ENCODE assay signal across 26 cellular contexts in the genomic region with DNA sequence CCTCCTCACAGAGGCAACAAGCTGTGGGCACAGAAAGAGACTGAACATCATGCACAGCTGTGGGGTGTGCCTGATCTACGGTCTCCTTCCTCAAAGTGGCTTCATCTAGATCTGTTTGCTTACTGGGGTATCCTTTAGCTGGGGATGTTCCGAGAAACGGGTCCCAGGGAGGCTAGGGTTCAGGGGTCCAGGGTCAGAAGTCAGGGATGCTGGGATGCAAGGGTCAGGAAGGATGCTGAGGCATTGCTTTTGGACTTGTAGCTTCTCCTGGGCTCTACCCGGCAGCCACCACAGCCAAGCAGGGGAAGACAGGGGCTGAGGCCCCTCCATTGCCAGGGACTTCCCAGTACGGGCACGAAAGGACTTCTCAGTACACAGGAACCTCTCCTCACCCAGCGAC. TPM values are rescaled to one million over a fixed set of nuclear protein-coding genes. Genes with fewer than 3 reads are reported as not detected.
A peak's percentile ranks its signal among the peaks of the same experiment; 100 is the strongest.
DNase-seq lines count a peak whose midpoint lies in the region; ATAC-seq, FAIRE-seq and TF ChIP-seq lines count a peak whose summit lies in the region.
"Had no signal": no experiment of that assay in that cellular context is flagged by ENCODE, and none has a peak within 500 bp of the region (broad histone marks: within the 10 kb centered on the region; RNA-seq: fewer than 3 reads in every experiment).

No MANE protein-coding gene starts in this region.

- no peak overlapping the region for H3K4me2 ChIP-seq in osteoblast (ENCODE audit: insufficient read depth, low read length)
- H3K4me2 ChIP-seq: BLaER1 had no signal

- 74 to 75% methylated on average over 7 of the region's 7 CpGs for WGBS in tibial nerve, 2 donors
- 73 to 90% methylated on average over 2 to 7 of the region's 7 CpGs for WGBS in transverse colon (ENCODE audit: low coverage in 1 of 2), 2 donors

- H4K20me1 ChIP-seq in osteoblast (ENCODE audit: insufficient read depth, low read length): no peaks in the 10 kb centered on the region
- H4K20me1 ChIP-seq: BLaER1 had no signal

- DNase-seq in Right ventricle myocardium inferior (ENCODE audit: missing footprints): peak; percentile 21
- no peak for DNase-seq in right atrium auricular region (ENCODE audit: low spot score)
- DNase-seq in bronchial epithelial cell (ENCODE audit: low read depth): no peak
- peak; percentile 52 for DNase-seq in osteoblast (ENCODE audit: insufficient read length, low spot score, missing footprints)
- DNase-seq in tibial nerve (ENCODE audit: low spot score in 2 of 2): no peak
- DNase-seq in transverse colon: no peak
- DNase-seq: CD4-positive, CD25-positive, alpha-beta regulatory T cell; CD8-positive, alpha-beta T cell; DMS 273 treated with DMSO at 0.1 percent for 48 hours; DMS79; EL; GDM1; GM23248; H9 had no signal

- no peaks in the 10 kb centered on the region for H3K79me2 ChIP-seq in osteoblast (ENCODE audit: insufficient read depth, low read length)

- intact Hi-C loops in Right ventricle myocardium inferior (cut with DNase I) (no loop called here), transverse colon (cut with DNase I; ENCODE audit: low total_unique reads) (no loop called here)

- H3K36me3 ChIP-seq in right atrium auricular region (no peaks in the 10 kb centered on the region), bronchial epithelial cell (ENCODE audit: control insufficient read depth, insufficient read depth, low read length) (no peaks in the 10 kb centered on the region), osteoblast (ENCODE audit: insufficient read depth, low read length) (no peaks in the 10 kb centered on the region), tibial nerve (no peaks in the 10 kb centered on the region), transverse colon (no peaks in the 10 kb centered on the region)
- H3K36me3 ChIP-seq: BLaER1 had no signal

- no peak overlapping the region for H2AFZ ChIP-seq in osteoblast (ENCODE audit: low read length)
- H2AFZ ChIP-seq: GM23248 had no signal

- H3K27me3 ChIP-seq in right atrium auricular region (no peaks in the 10 kb centered on the region), bronchial epithelial cell (ENCODE audit: control insufficient read depth, insufficient read depth, low read length) (peaks cover 18% of the 10 kb centered on the region), osteoblast (ENCODE audit: insufficient read depth, low read length) (peaks cover 69% of the 10 kb centered on the region), tibial nerve (peaks cover 0 to 27% of the 10 kb centered on the region in 2 donors), transverse colon (peaks cover 17% of the 10 kb centered on the region)
- H3K27me3 ChIP-seq: BLaER1 had no signal

- H3K4me3 ChIP-seq in right atrium auricular region: no peak overlapping the region
- no peak overlapping the region for H3K4me3 ChIP-seq in bronchial epithelial cell (ENCODE audit: low read depth, low read length)
- no peak overlapping the region for H3K4me3 ChIP-seq in osteoblast (ENCODE audit: insufficient read depth, low read length)
- H3K4me3 ChIP-seq in tibial nerve: no peak overlapping the region
- H3K4me3 ChIP-seq in transverse colon: no peak overlapping the region
- H3K4me3 ChIP-seq: BLaER1, GM12878, GM23248 had no signal

- H3K9me3 ChIP-seq in right atrium auricular region: no peaks in the 10 kb centered on the region
- no peaks in the 10 kb centered on the region for H3K9me3 ChIP-seq in osteoblast (ENCODE audit: low read depth, low read length)
- H3K9me3 ChIP-seq in tibial nerve: no peaks in the 10 kb centered on the region
- H3K9me3 ChIP-seq in transverse colon: no peaks in the 10 kb centered on the region
- H3K9me3 ChIP-seq: BLaER1 had no signal

- H3K27ac ChIP-seq in right atrium auricular region: no peak overlapping the region
- H3K27ac ChIP-seq in osteoblast (ENCODE audit: low read depth, low read length): no peak overlapping the region
- no peak overlapping the region for H3K27ac ChIP-seq in tibial nerve
- no peak overlapping the region for H3K27ac ChIP-seq in transverse colon
- H3K27ac ChIP-seq: 22Rv1, BLaER1, C4-2B, GM23248 had no signal

- ATAC-seq in Right ventricle myocardium inferior: no peak
- ATAC-seq in HG03342 (IDR thresholded peaks at IDR 0.05; ENCODE audit: unreplicated experiment): no peak
- ATAC-seq: CD8-positive, alpha-beta T cell; GM12878; HCT116 had no signal

- peak; percentile 83 for FAIRE-seq in bronchial epithelial cell (lab: Jason Lieb, UNC)
- FAIRE-seq: A204.1, D721Med, GM12878, GM19239, H1 had no signal

- no peak for TF ChIP-seq EP300 in tibial nerve (IDR thresholded peaks at IDR 0.05)
- TF ChIP-seq EP300 in transverse colon (IDR thresholded peaks at IDR 0.05; ENCODE audit: low read depth): no peak

- TF ChIP-seq POLR2A in tibial nerve (IDR thresholded peaks at IDR 0.05) (no peak), transverse colon (IDR thresholded peaks at IDR 0.05) (no peak)

- peaks cover 0 to 14% of the 10 kb centered on the region in 2 donors for H3K4me1 ChIP-seq in right atrium auricular region
- no peaks in the 10 kb centered on the region for H3K4me1 ChIP-seq in osteoblast (ENCODE audit: insufficient read depth, low read length)
- H3K4me1 ChIP-seq in tibial nerve: no peaks in the 10 kb centered on the region
- H3K4me1 ChIP-seq in transverse colon: no peaks in the 10 kb centered on the region
- H3K4me1 ChIP-seq: Caco-2 had no signal

- in situ Hi-C loops in transverse colon (cut with MboI; ENCODE audit: low pct_ligation_motif_present in 1 of 4, low pct_unique_long_range_greater_than_20kb in 1 of 4, low sequenced_read_pairs in 3 of 4): no loop called here

- no peak for TF ChIP-seq CTCF in right atrium auricular region (IDR thresholded peaks at IDR 0.05)
- TF ChIP-seq CTCF in bronchial epithelial cell (IDR thresholded peaks at IDR 0.05; ENCODE audit: insufficient read depth, low read length, severe bottlenecking): no peak
- no peak for TF ChIP-seq CTCF in osteoblast (IDR thresholded peaks at IDR 0.05; ENCODE audit: extremely low read depth, low read depth, low read length)
- no peak for TF ChIP-seq CTCF in tibial nerve (IDR thresholded peaks at IDR 0.05)
- TF ChIP-seq CTCF in transverse colon (IDR thresholded peaks at IDR 0.05): no peak

RNA-seq across cellular contexts. Expression of a gene that starts 6.6 kb away (rescaled TPM):
- total RNA-seq in Right ventricle myocardium inferior: 16.6 TPM
- total RNA-seq in right atrium auricular region: 10 to 100 TPM; 11.8 to 30.4 TPM
- total RNA-seq in bronchial epithelial cell: not detected in 2 replicates
- not detected in 2 replicates for total RNA-seq in osteoblast
- 10 to 100 TPM in 1 of 4 donors, 1 to 10 TPM in 3; 4.0 to 12.9 (median 8.1) TPM for total RNA-seq in tibial nerve
- 10 to 100 TPM in 1 of 4 donors, 1 to 10 TPM in 1, under 1 TPM in 1, not detected in 1; 0.55 to 44.5 (median 1.4) TPM for total RNA-seq in transverse colon
- total RNA-seq: B cell; Caco-2; CD4-positive, CD25-positive, alpha-beta regulatory T cell; CD8-positive, alpha-beta T cell; GM12878; GM23248; H1; H9 had no signal

RNA-seq across cellular contexts. Expression of a gene that starts 20.6 kb away (rescaled TPM):
- total RNA-seq in Right ventricle myocardium inferior (43.0 TPM), right atrium auricular region (10 to 100 TPM; 35.0 to 36.2 TPM), bronchial epithelial cell (7.2 and 9.7 TPM in 2 replicates), osteoblast (6.2 and 7.1 TPM in 2 replicates), tibial nerve (10 to 100 TPM; 19.2 to 31.5 (median 22.1) TPM), transverse colon (10 to 100 TPM in 1 of 4 donors, 1 to 10 TPM in 3; 6.8 to 10.7 (median 7.5) TPM)
- total RNA-seq: B cell; CD4-positive, CD25-positive, alpha-beta regulatory T cell; CD8-positive, alpha-beta T cell; GM12878 had no signal

RNA-seq across cellular contexts. Expression of a gene that starts 53.8 kb away (rescaled TPM):
- total RNA-seq in Right ventricle myocardium inferior (16.2 TPM), right atrium auricular region (10 to 100 TPM; 11.9 to 15.6 TPM), bronchial epithelial cell (0.13 and 0.26 TPM in 2 replicates), osteoblast (0.59 and 0.72 TPM in 2 replicates), tibial nerve (10 to 100 TPM in 2 of 4 donors, 1 to 10 TPM in 2; 4.2 to 22.9 (median 9.3) TPM), transverse colon (1 to 10 TPM; 3.4 to 4.9 (median 4.2) TPM)
- total RNA-seq: B cell had no signal

Comparison
In these comparisons a context has a peak if more than half of its experiments do, and no peak if none do; other contexts are left out.
1. DNase-seq: peak in Right ventricle myocardium inferior (single experiment) and osteoblast (single experiment); none in right atrium auricular region (single experiment), bronchial epithelial cell (single experiment), tibial nerve (0 of 2) and transverse colon (single experiment).